In genomic region chr3:17195856-17196604, GRCh38 we compare ENCODE assay signal across 9 cellular contexts.
DNase-seq lines count a peak whose midpoint lies in the region; FAIRE-seq and TF ChIP-seq lines count a peak whose summit lies in the region.
"Had no signal": no experiment of that assay in that cellular context is flagged by ENCODE, and none has a peak within 500 bp of the region (broad histone marks: within the 10 kb centered on the region; RNA-seq: fewer than 3 reads in every experiment).

No MANE protein-coding gene starts in this region.

- peaks cover 7% of the 10 kb centered on the region for H3K4me1 Mint-ChIP-seq in activated CD4-positive, alpha-beta memory T cell treated with anti-CD3 and anti-CD28 coated beads, Interleukin-2, amount 10 ng/mL, durations not matched to agents 7 days and 5 days
- H3K4me1 Mint-ChIP-seq: neural crest cell had no signal

- FAIRE-seq in GM18507 (lab: Jason Lieb, UNC): peak; percentile 88
- no peak for FAIRE-seq in RCC 7860 (lab: Jason Lieb, UNC)

- no peaks in the 10 kb centered on the region for H3K27me3 Mint-ChIP-seq in activated CD4-positive, alpha-beta memory T cell treated with anti-CD3 and anti-CD28 coated beads, Interleukin-2, amount 10 ng/mL, durations not matched to agents 7 days and 5 days

- H3K9me3 Mint-ChIP-seq in activated CD4-positive, alpha-beta memory T cell treated with anti-CD3 and anti-CD28 coated beads, Interleukin-2, amount 10 ng/mL, durations not matched to agents 7 days and 5 days: no peaks in the 10 kb centered on the region
- H3K9me3 Mint-ChIP-seq: neural crest cell had no signal

- no peaks in the 10 kb centered on the region for H3K9me2 ChIP-seq in Loucy (replicated peaks; ENCODE audit: low read depth, low read length)

- no peak overlapping the region for H3K9ac ChIP-seq in Loucy (ENCODE audit: low read depth, low read length, poor library complexity, severe bottlenecking)

- CTCF ChIA-PET in activated CD4-positive, alpha-beta memory T cell treated with anti-CD3 and anti-CD28 coated beads, Interleukin-2, amount 10 ng/mL, durations not matched to agents 7 days and 5 days (lab: Charles Lee): interaction anchor here (1.4 kb wide), 1 partner anchor 367 kb away, joined by 3 read pairs; no protein-coding TSS in a partner anchor

- no peaks in the 10 kb centered on the region for H3K27me3 ChIP-seq in Loucy (ENCODE audit: insufficient read depth, low read length, poor library complexity, severe bottlenecking)

- H3K36me3 ChIP-seq in Loucy (ENCODE audit: insufficient read depth, low read length): peaks cover 3% of the 10 kb centered on the region; the same call in 1 of the 2 replicates

- peaks cover 2% of the 10 kb centered on the region; the same call in 1 of the 2 replicates for H3K9me3 ChIP-seq in Loucy (ENCODE audit: insufficient read depth, low read depth, low read length)

- no peaks in the 10 kb centered on the region for H4K20me1 ChIP-seq in Loucy (ENCODE audit: insufficient read depth, low read length, poor library complexity, severe bottlenecking)

- TF ChIP-seq CTCF in Loucy (conservative IDR thresholded peaks at IDR 0.05; ENCODE audit: low read length) (peak; percentile 43), fibroblast of mammary gland (conservative IDR thresholded peaks at IDR 0.05; ENCODE audit: control insufficient read depth, insufficient read depth, low read depth, low read length) (no peak)

- no peaks in the 10 kb centered on the region for H3K4me1 ChIP-seq in Loucy (ENCODE audit: insufficient read depth, low read length, poor library complexity, severe bottlenecking)

- no peak overlapping the region for H2AFZ ChIP-seq in Loucy (ENCODE audit: low read length)

- no peaks in the 10 kb centered on the region for H3K79me2 ChIP-seq in Loucy (ENCODE audit: insufficient read depth, low read length)

- H3K36me3 Mint-ChIP-seq in activated CD4-positive, alpha-beta memory T cell treated with anti-CD3 and anti-CD28 coated beads, Interleukin-2, amount 10 ng/mL, durations not matched to agents 7 days and 5 days (ENCODE audit: low read depth): peaks cover 11% of the 10 kb centered on the region

- H3F3A ChIP-seq in Loucy (ENCODE audit: low read depth): no peaks in the 10 kb centered on the region

- H3K27ac Mint-ChIP-seq in activated CD4-positive, alpha-beta memory T cell treated with anti-CD3 and anti-CD28 coated beads, Interleukin-2, amount 10 ng/mL, durations not matched to agents 7 days and 5 days: no peak overlapping the region

- POLR2A ChIA-PET in activated CD4-positive, alpha-beta memory T cell treated with anti-CD3 and anti-CD28 coated beads, Interleukin-2, amount 10 ng/mL, durations not matched to agents 7 days and 5 days (lab: Charles Lee): interaction anchor here (0.6 kb wide), 1 partner anchor 14 kb away, joined by 3 read pairs; no protein-coding TSS in a partner anchor

- H3K4me3 Mint-ChIP-seq in activated CD4-positive, alpha-beta memory T cell treated with anti-CD3 and anti-CD28 coated beads, Interleukin-2, amount 10 ng/mL, durations not matched to agents 7 days and 5 days: no peak overlapping the region
- H3K4me3 Mint-ChIP-seq: neural crest cell had no signal

- no peak overlapping the region for H3K4me2 ChIP-seq in Loucy (ENCODE audit: low read depth, low read length, poor library complexity, severe bottlenecking)

- peak; percentile 5 for DNase-seq in GM18507 (ENCODE audit: extremely low spot score, insufficient read length, low read depth)
- peak; percentile 12 for DNase-seq in H4 (ENCODE audit: low spot score)
- DNase-seq in fibroblast of mammary gland (ENCODE audit: low read depth): peak; percentile 22
- no peak for DNase-seq in activated CD4-positive, alpha-beta memory T cell treated with anti-CD3 and anti-CD28 coated beads, Interleukin-2, amount 10 ng/mL, durations not matched to agents 7 days and 5 days
- no peak for DNase-seq in RCC 7860 (ENCODE audit: low spot score)
- no peak for DNase-seq in NCI-H2171 treated with DMSO at 0.1 percent for 48 hours (lab: John Stamatoyannopoulos, UW)
- no peak for DNase-seq in DMS153 (lab: John Stamatoyannopoulos, UW)

- H3K4me3 ChIP-seq in Loucy (ENCODE audit: low read length, poor library complexity, severe bottlenecking) (no peak overlapping the region), fibroblast of mammary gland (ENCODE audit: control insufficient read depth, low read depth, low read length) (no peak overlapping the region)

Comparison
In these comparisons a context has a peak if more than half of its experiments do, and no peak if none do; other contexts are left out.
1. DNase-seq: peak in GM18507 (single experiment), H4 (single experiment) and fibroblast of mammary gland (single experiment); none in activated CD4-positive, alpha-beta memory T cell treated with anti-CD3 and anti-CD28 coated beads, Interleukin-2, amount 10 ng/mL, durations not matched to agents 7 days and 5 days (single experiment), RCC 7860 (single experiment), NCI-H2171 treated with DMSO at 0.1 percent for 48 hours (single experiment) and DMS153 (single experiment).